ENCODE assay signal across 8 cellular contexts in genomic region chr3:44104668-44105321, GRCh38.
A peak's percentile ranks its signal among the peaks of the same experiment; 100 is the strongest.
DNase-seq lines count a peak whose midpoint lies in the region; ATAC-seq and TF ChIP-seq lines count a peak whose summit lies in the region.

No MANE protein-coding gene starts in this region.

- H2BK12ac ChIP-seq in mesenchymal stem cell (ENCODE audit: low read length in 2 of 2), result no peak overlapping the region

- H3K4ac ChIP-seq in mesenchymal stem cell (ENCODE audit: low read depth in 1 of 2, low read length in 2 of 2), result no peak overlapping the region

- H3K79me2 ChIP-seq in Karpas-422 (ENCODE audit: low read length), result no peaks in the 10 kb centered on the region

- no peak overlapping the region for H2AFZ ChIP-seq in mesenchymal stem cell (ENCODE audit: low read depth, low read length)
- H2AFZ ChIP-seq in Karpas-422 (ENCODE audit: low read length), result no peak overlapping the region

- H3K9me2 ChIP-seq in Karpas-422 (replicated peaks; ENCODE audit: insufficient read depth, low read length), result no peaks in the 10 kb centered on the region

- peak; percentile 83 for DNase-seq in Daoy (ENCODE audit: low read depth)
- no peak for DNase-seq in activated T-cell treated with anti-CD3 and anti-CD28 coated beads, Interleukin-2, amount 50 U/mL, for 4 hours
- peak; percentile 17 for DNase-seq in mesenchymal stem cell
- no peak for DNase-seq in suprapubic skin (ENCODE audit: low spot score in 2 of 2)
- DNase-seq in Karpas-422, result no peak
- no peak for DNase-seq in anterior cingulate cortex (lab: John Stamatoyannopoulos, UW)

- H3K36me3 Mint-ChIP-seq in activated T-cell treated with anti-CD3 and anti-CD28 coated beads, Interleukin-2, amount 50 U/mL, for 4 hours (ENCODE audit: insufficient read depth), result no peaks in the 10 kb centered on the region

- no peak overlapping the region for H2BK5ac ChIP-seq in mesenchymal stem cell (ENCODE audit: low read depth, low read length, poor library complexity, severe bottlenecking)

- WGBS in mesenchymal stem cell, result 53% methylated on average over 3 of the region's 4 CpGs
- WGBS in suprapubic skin, result 69% methylated on average over 4 of the region's 4 CpGs

- H4K20me1 ChIP-seq in Karpas-422 (ENCODE audit: insufficient read depth, low read depth, low read length), result 0 out of 2 replicates have a peak, but pooled peaks cover 7% of the 10 kb centered on the region

- TF ChIP-seq CTCF in suprapubic skin (IDR thresholded peaks at IDR 0.05), result no peak

- H3K27ac ChIP-seq in mesenchymal stem cell (ENCODE audit: low read length, poor library complexity, severe bottlenecking) (peak overlapping the region; percentile 24), suprapubic skin (no peak overlapping the region), Karpas-422 (ENCODE audit: low read length) (no peak overlapping the region)

- H3K4me1 Mint-ChIP-seq in activated T-cell treated with anti-CD3 and anti-CD28 coated beads, Interleukin-2, amount 50 U/mL, for 4 hours (ENCODE audit: low read depth), result peaks cover 9% of the 10 kb centered on the region

- H3K9ac ChIP-seq in mesenchymal stem cell (ENCODE audit: low read length), result no peak overlapping the region
- H3K9ac ChIP-seq in Karpas-422 (ENCODE audit: low read length), result no peak overlapping the region

- no peak overlapping the region for H3K14ac ChIP-seq in mesenchymal stem cell (ENCODE audit: low read length in 2 of 2)

- H3K23ac ChIP-seq in mesenchymal stem cell (ENCODE audit: low read length in 2 of 2), result no peak overlapping the region

- H4K91ac ChIP-seq in mesenchymal stem cell (ENCODE audit: low read length), result no peak overlapping the region

- ATAC-seq in GM21447 (IDR thresholded peaks at IDR 0.05; ENCODE audit: unreplicated experiment), result peak; percentile 97
- peak; percentile 98 for ATAC-seq in HG03571 (IDR thresholded peaks at IDR 0.05; ENCODE audit: unreplicated experiment)
- peak; percentile 99 to 100 for ATAC-seq in activated T-cell treated with anti-CD3 and anti-CD28 coated beads, Interleukin-2, amount 50 U/mL, for 4 hours

- H2BK15ac ChIP-seq in mesenchymal stem cell (ENCODE audit: low read depth, poor library complexity, severe bottlenecking), result no peak overlapping the region

- H3K4me2 ChIP-seq in mesenchymal stem cell (ENCODE audit: low read length, poor library complexity, severe bottlenecking), result no peak overlapping the region
- H3K4me2 ChIP-seq in Karpas-422 (ENCODE audit: low read depth, low read length, poor library complexity, severe bottlenecking), result no peak overlapping the region

- H3K27me3 ChIP-seq in mesenchymal stem cell (ENCODE audit: control insufficient read depth in 1 of 2, insufficient read depth in 1 of 2, low read length in 2 of 2), result no peaks in the 10 kb centered on the region
- H3K27me3 ChIP-seq in suprapubic skin, result peaks cover 20% of the 10 kb centered on the region
- H3K27me3 ChIP-seq in Karpas-422 (ENCODE audit: low read length), result no peaks in the 10 kb centered on the region

- H3K9me3 ChIP-seq in mesenchymal stem cell (ENCODE audit: control insufficient read depth, low read length), result no peaks in the 10 kb centered on the region
- no peaks in the 10 kb centered on the region for H3K9me3 ChIP-seq in suprapubic skin
- H3K9me3 ChIP-seq in Karpas-422 (ENCODE audit: low read length), result no peaks in the 10 kb centered on the region

- H2BK120ac ChIP-seq in mesenchymal stem cell (ENCODE audit: low read depth, low read length), result no peak overlapping the region

- H3K4me1 ChIP-seq in mesenchymal stem cell (ENCODE audit: control insufficient read depth, insufficient read depth, low read depth, low read length) (peaks cover 9% of the 10 kb centered on the region), suprapubic skin (peaks cover 5% of the 10 kb centered on the region), Karpas-422 (ENCODE audit: low read length) (peaks cover 11% of the 10 kb centered on the region)

- TF ChIP-seq POLR2A in suprapubic skin (IDR thresholded peaks at IDR 0.05), result no peak

- H3K27me3 Mint-ChIP-seq in activated T-cell treated with anti-CD3 and anti-CD28 coated beads, Interleukin-2, amount 50 U/mL, for 4 hours (ENCODE audit: low read depth), result peaks cover 16% of the 10 kb centered on the region

- H3K18ac ChIP-seq in mesenchymal stem cell (ENCODE audit: low read depth in 1 of 2, low read length in 2 of 2), result no peak overlapping the region

- H4K8ac ChIP-seq in mesenchymal stem cell (ENCODE audit: low read length), result no peak overlapping the region

- peaks cover 2% of the 10 kb centered on the region for H3K79me1 ChIP-seq in mesenchymal stem cell (replicated peaks; ENCODE audit: low read length, poor library complexity, severe bottlenecking)

- H2AK5ac ChIP-seq in mesenchymal stem cell (ENCODE audit: low read length, severe bottlenecking), result no peak overlapping the region

- H3K36me3 ChIP-seq in mesenchymal stem cell (ENCODE audit: control insufficient read depth in 1 of 2, insufficient read depth in 2 of 2, low read depth in 1 of 2, low read length in 2 of 2), result peaks cover 7 to 23% of the 10 kb centered on the region in 2 experiments
- no peaks in the 10 kb centered on the region for H3K36me3 ChIP-seq in suprapubic skin
- no peaks in the 10 kb centered on the region for H3K36me3 ChIP-seq in Karpas-422 (ENCODE audit: insufficient read depth, low read length)

- H3K4me3 ChIP-seq in mesenchymal stem cell (ENCODE audit: insufficient read depth in 1 of 2, low read depth in 1 of 2, low read length in 2 of 2), result no peak overlapping the region
- no peak overlapping the region for H3K4me3 ChIP-seq in suprapubic skin
- H3K4me3 ChIP-seq in Karpas-422 (ENCODE audit: low read length), result no peak overlapping the region

- TF ChIP-seq EP300 in suprapubic skin (IDR thresholded peaks at IDR 0.05), result no peak

- H3K4me3 Mint-ChIP-seq in activated T-cell treated with anti-CD3 and anti-CD28 coated beads, Interleukin-2, amount 50 U/mL, for 4 hours, result no peak overlapping the region

- no peaks in the 10 kb centered on the region for H3K9me3 Mint-ChIP-seq in activated T-cell treated with anti-CD3 and anti-CD28 coated beads, Interleukin-2, amount 50 U/mL, for 4 hours

Comparison
In these comparisons a context has a peak if more than half of its experiments do, and no peak if none do; other contexts are left out.
1. DNase-seq: peak in Daoy (single experiment) and mesenchymal stem cell (single experiment); none in activated T-cell treated with anti-CD3 and anti-CD28 coated beads, Interleukin-2, amount 50 U/mL, for 4 hours (single experiment), suprapubic skin (0 of 2), Karpas-422 (single experiment) and anterior cingulate cortex (0 of 58).
2. Peak in every context shown above with its lines, with median percentiles within 50 percentile points of each other: ATAC-seq.